In the genomic region with DNA sequence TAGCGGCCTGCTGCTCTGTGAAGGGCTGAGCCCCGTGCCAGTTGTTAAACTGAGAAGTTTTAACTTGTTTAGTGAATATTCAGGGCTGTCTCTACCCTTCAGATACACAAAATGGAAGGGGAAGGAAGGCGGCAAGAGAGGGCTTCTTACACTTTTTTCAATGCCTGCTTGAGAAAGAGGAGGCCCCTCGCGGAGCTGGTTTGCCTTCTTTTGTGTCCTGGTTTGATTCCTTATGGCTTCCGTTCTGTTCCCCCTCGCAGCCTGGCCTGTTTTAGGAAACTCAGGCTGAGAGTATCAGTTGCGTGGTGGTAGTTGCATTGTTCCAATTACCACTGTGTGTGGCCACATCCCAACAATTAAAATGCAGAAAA, we compare ENCODE assay signal across 8 cellular contexts. TPM values are rescaled to one million over a fixed set of nuclear protein-coding genes. Genes with fewer than 3 reads are reported as not detected.
DNase-seq lines count a peak whose midpoint lies in the region; ATAC-seq, FAIRE-seq and TF ChIP-seq lines count a peak whose summit lies in the region.

No MANE protein-coding gene starts in this region.

- FAIRE-seq in bronchial epithelial cell (lab: Jason Lieb, UNC) = no peak

- peaks cover 5% of the 10 kb centered on the region for H3K36me3 Mint-ChIP-seq in IgD-negative memory B cell
- H3K36me3 Mint-ChIP-seq in memory B cell = peaks cover 9% of the 10 kb centered on the region

- no peak for ATAC-seq in memory B cell (ENCODE audit: low read depth)

- H3K4me1 Mint-ChIP-seq in IgD-negative memory B cell (peaks cover 20 to 28% (median 23%) of the 10 kb centered on the region in 3 donors), memory B cell (peaks cover 25% of the 10 kb centered on the region)

- H3K27me3 Mint-ChIP-seq in IgD-negative memory B cell (no peaks in the 10 kb centered on the region), memory B cell (no peaks in the 10 kb centered on the region)

- H3K4me3 ChIP-seq in AG10803 (ENCODE audit: low read length) (peak overlapping the region; percentile 95), bronchial epithelial cell (ENCODE audit: low read depth, low read length) (peak overlapping the region; percentile 74), vagina (peak overlapping the region; percentile 87 to 94)

- H3K4me1 ChIP-seq in vagina = peaks cover 39% of the 10 kb centered on the region

- DNase-seq in AG10803 (ENCODE audit: low read depth) (no peak), bronchial epithelial cell (ENCODE audit: low read depth) (no peak), memory B cell (ENCODE audit: low spot score in 2 of 2) (no peak), vagina (ENCODE audit: extremely low spot score in 2 of 2) (no peak), amniotic stem cell (lab: John Stamatoyannopoulos, UW) (no peak), HK-2 (ENCODE audit: unreplicated experiment) (no peak), HuH-7 (ENCODE audit: low spot score) (no peak)

- H3K9me3 Mint-ChIP-seq in IgD-negative memory B cell (peaks cover 0 to 2% (median 0%) of the 10 kb centered on the region in 3 donors), memory B cell (no peaks in the 10 kb centered on the region)

- TF ChIP-seq CTCF in AG10803 (conservative IDR thresholded peaks at IDR 0.05; ENCODE audit: low read length) (no peak), bronchial epithelial cell (IDR thresholded peaks at IDR 0.05; ENCODE audit: insufficient read depth, low read length, severe bottlenecking) (no peak), vagina (IDR thresholded peaks at IDR 0.05) (no peak)

- no peaks in the 10 kb centered on the region for H3K27me3 ChIP-seq in bronchial epithelial cell (ENCODE audit: control insufficient read depth, insufficient read depth, low read length)
- no peaks in the 10 kb centered on the region for H3K27me3 ChIP-seq in vagina

- no peak for TF ChIP-seq POLR2A in vagina (IDR thresholded peaks at IDR 0.05)

- peak overlapping the region; percentile 91 to 98 (median 96) for H3K4me3 Mint-ChIP-seq in IgD-negative memory B cell
- peak overlapping the region; percentile 96 for H3K4me3 Mint-ChIP-seq in memory B cell

- intact Hi-C loops in vagina (cut with DNase I) = no loop called here

- no peaks in the 10 kb centered on the region for H3K9me3 ChIP-seq in vagina

- H3K27ac Mint-ChIP-seq in IgD-negative memory B cell (peak overlapping the region; percentile 87 to 92 (median 92)), memory B cell (peak overlapping the region; percentile 100)

- H3K36me3 ChIP-seq in bronchial epithelial cell (ENCODE audit: control insufficient read depth, insufficient read depth, low read length) (peaks cover 4% of the 10 kb centered on the region), vagina (peaks cover 0 to 22% of the 10 kb centered on the region in 2 donors)

- peak overlapping the region; percentile 98 for H3K27ac ChIP-seq in vagina

RNA-seq across cellular contexts. Expression of gene FAM53C, which starts 1.0 kb away (rescaled TPM):
- 20.4 TPM for polyA plus RNA-seq in IgD-negative memory B cell
- 10.3 and 17.7 TPM in 2 replicates for total RNA-seq in bronchial epithelial cell
- 17.4 TPM for total RNA-seq in vagina

RNA-seq across cellular contexts. Expression of gene CDC25C, which starts 7.5 kb away (rescaled TPM):
- not detected for polyA plus RNA-seq in IgD-negative memory B cell
- total RNA-seq in bronchial epithelial cell = 0.26 TPM in 2 replicates
- total RNA-seq in vagina = 2.0 TPM

RNA-seq across cellular contexts. Expression of gene KDM3B, which starts 13.4 kb away (rescaled TPM):
- polyA plus RNA-seq in IgD-negative memory B cell = 18.1 TPM
- total RNA-seq in bronchial epithelial cell (42.4 and 44.5 TPM in 2 replicates), vagina (48.6 TPM)
